In genomic region chr3:175941352-175941751, GRCh38 we compare ENCODE assay signal across 1 cellular context.
TF ChIP-seq lines count a peak whose summit lies in the region.

No MANE protein-coding gene starts in this region.

TF ChIP-seq in K562, 482 proteins besides CTCF, POLR2A, EP300 and RAD21 (continued from another document):
- TF ChIP-seq CLOCK (CRISPR knock-in tag; IDR thresholded peaks at IDR 0.05; ENCODE audit: borderline replicate concordance) = no peak
